Comparison of ENCODE assay signal across 15 cellular contexts in the genomic region with DNA sequence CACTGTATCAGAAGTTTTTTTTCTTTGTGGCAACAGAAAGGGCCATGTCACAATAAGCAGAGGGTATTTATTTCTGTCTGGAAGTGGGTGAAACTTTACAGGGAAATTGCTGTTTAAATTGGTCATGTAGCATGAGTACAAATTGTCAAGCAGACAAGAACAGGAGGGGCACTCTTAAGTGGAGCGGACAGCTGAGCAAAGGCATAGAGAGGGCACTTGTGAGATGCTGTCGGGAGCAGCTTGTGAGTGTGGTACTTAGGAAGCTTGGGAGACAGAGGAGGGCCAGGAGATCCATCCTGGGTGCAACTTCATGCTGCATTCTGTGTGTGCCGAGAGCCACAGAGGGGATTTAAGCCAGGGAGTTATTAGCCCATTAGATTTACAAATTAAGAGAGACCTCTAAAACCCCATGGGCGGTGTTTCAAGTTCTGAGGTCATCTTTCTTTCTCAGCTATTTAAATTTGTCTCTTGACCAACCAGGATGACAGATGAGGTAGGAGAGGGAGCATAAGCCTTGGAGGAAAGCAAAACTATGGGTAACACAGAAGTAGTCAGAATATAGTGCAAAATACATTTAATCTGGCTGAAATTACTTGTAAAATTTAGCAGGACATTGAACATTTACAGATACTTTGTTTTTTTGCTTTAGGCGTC. TPM values are rescaled to one million over a fixed set of nuclear protein-coding genes. Genes with fewer than 3 reads are reported as not detected.
A peak's percentile ranks its signal among the peaks of the same experiment; 100 is the strongest.
DNase-seq lines count a peak whose midpoint lies in the region; ATAC-seq, FAIRE-seq and TF ChIP-seq lines count a peak whose summit lies in the region.
"Had no signal": no experiment of that assay in that cellular context is flagged by ENCODE, and none has a peak within 500 bp of the region (broad histone marks: within the 10 kb centered on the region; RNA-seq: fewer than 3 reads in every experiment).

No MANE protein-coding gene starts in this region.

- FAIRE-seq in GM12892 (lab: Jason Lieb, UNC): peak; percentile 44

- H3K36me3 ChIP-seq in CD8-positive, alpha-beta T cell (ENCODE audit: insufficient read depth, low read length): no peaks in the 10 kb centered on the region
- H3K36me3 ChIP-seq: MG63 had no signal

- CTCF ChIA-PET in CD8-positive, alpha-beta T cell (lab: Charles Lee): interaction anchor here (0.8 to 2.1 kb wide), 3 partner anchors 10 to 13 kb away, joined by 3 to 5 read pairs (median 4); no protein-coding TSS in a partner anchor

- DNase-seq in CD8-positive, alpha-beta T cell: no peak
- no peak for DNase-seq in GM12892 (ENCODE audit: insufficient read length)
- DNase-seq in NCI-H524 (lab: John Stamatoyannopoulos, UW): peak; percentile 56 to 87
- no peak for DNase-seq in DMS114 treated with DMSO at 0.1 percent for 48 hours (lab: John Stamatoyannopoulos, UW; ENCODE audit: unreplicated experiment)
- DNase-seq in GDM1 (lab: John Stamatoyannopoulos, UW): no peak
- DNase-seq: activated gamma-delta T cell treated with Interleukin-2 at 50 U/mL for 16 hours; left cardiac atrium; MG63; NK-92 treated with Interleukin-12 subunit alpha and Interleukin-12 subunit beta, amount 100 ng/mL, for 24 hours; right cardiac atrium had no signal

- H3K27ac ChIP-seq in CD8-positive, alpha-beta T cell (ENCODE audit: low read depth, low read length): no peak overlapping the region
- H3K27ac ChIP-seq: C4-2B, SK-N-MC had no signal

- no peaks in the 10 kb centered on the region for H3K27me3 ChIP-seq in CD8-positive, alpha-beta T cell (ENCODE audit: insufficient read depth, low read length)
- H3K27me3 ChIP-seq: MG63 had no signal

- no peak for TF ChIP-seq CTCF in CD8-positive, alpha-beta T cell (IDR thresholded peaks at IDR 0.05)
- TF ChIP-seq CTCF in brain (conservative IDR thresholded peaks at IDR 0.05): no peak

- POLR2A ChIA-PET in CD8-positive, alpha-beta T cell (lab: Charles Lee): interaction anchor here (0.6 to 7.1 kb wide), 3 partner anchors 9 to 32 kb away, joined by 3 to 52 read pairs (median 3); no protein-coding TSS in a partner anchor

- H3K4me1 ChIP-seq in CD8-positive, alpha-beta T cell (ENCODE audit: insufficient read depth, low read length): peaks cover 99% of the 10 kb centered on the region

- H3K36me3 Mint-ChIP-seq in CD8-positive, alpha-beta T cell: peaks cover 20% of the 10 kb centered on the region
- H3K36me3 Mint-ChIP-seq in brain: no peaks in the 10 kb centered on the region

- H3K27me3 Mint-ChIP-seq in CD8-positive, alpha-beta T cell (ENCODE audit: low read depth): no peaks in the 10 kb centered on the region
- H3K27me3 Mint-ChIP-seq in brain: no peaks in the 10 kb centered on the region

- no peak overlapping the region for H3K4me3 ChIP-seq in CD8-positive, alpha-beta T cell (ENCODE audit: low read depth, low read length)
- H3K4me3 ChIP-seq: MG63, SK-N-MC had no signal

- intact Hi-C loops in CD8-positive, alpha-beta T cell (cut with DNase I, micrococcal nuclease): no loop called here

- peaks cover 97% of the 10 kb centered on the region for H3K4me1 Mint-ChIP-seq in CD8-positive, alpha-beta T cell (ENCODE audit: low read depth)
- H3K4me1 Mint-ChIP-seq in brain: peaks cover 86% of the 10 kb centered on the region

- ATAC-seq in CD8-positive, alpha-beta T cell: no peak
- no peak for ATAC-seq in HG02798 (IDR thresholded peaks at IDR 0.05; ENCODE audit: poor library complexity, unreplicated experiment)
- ATAC-seq: activated CD4-positive, CD25-positive, alpha-beta regulatory T cell treated with anti-CD3 and anti-CD28 coated beads, Interleukin-2, amount 50 U/mL, for 24 hours; left cardiac atrium; right cardiac atrium had no signal

- H3K27ac Mint-ChIP-seq in CD8-positive, alpha-beta T cell: peak overlapping the region; percentile 90
- peak overlapping the region in 4 of 5 experiments; percentile 1 to 60 (median 26) for H3K27ac Mint-ChIP-seq in brain

- H3K4me3 Mint-ChIP-seq in CD8-positive, alpha-beta T cell: peak overlapping the region; percentile 10
- peak overlapping the region in 1 of 5 experiments; percentile 11 for H3K4me3 Mint-ChIP-seq in brain

- no peak for TF ChIP-seq POLR2A in GM12892 (IDR thresholded peaks at IDR 0.05; ENCODE audit: low read depth, low read length)

- H3K9me3 ChIP-seq in CD8-positive, alpha-beta T cell (ENCODE audit: low read length): no peaks in the 10 kb centered on the region
- H3K9me3 ChIP-seq: MG63 had no signal

- H3K9me3 Mint-ChIP-seq in CD8-positive, alpha-beta T cell: no peaks in the 10 kb centered on the region
- H3K9me3 Mint-ChIP-seq in brain: no peaks in the 10 kb centered on the region

RNA-seq across cellular contexts. Expression of a gene that starts 30.4 kb away (rescaled TPM):
- total RNA-seq in CD8-positive, alpha-beta T cell: 10 to 100 TPM; 60.3 to 67.5 TPM
- 22.2 TPM for polyA plus RNA-seq in GM12892 (2012; ENCODE audit: missing spikeins)
- polyA plus RNA-seq in brain (ENCODE audit: insufficient read depth, low read depth, low replicate concordance): 11.1 TPM

Comparison
In these comparisons a context has a peak if more than half of its experiments do, and no peak if none do; other contexts are left out.
1. DNase-seq: peak in NCI-H524 (2 of 2); none in CD8-positive, alpha-beta T cell (0 of 7), GM12892 (single experiment), DMS114 treated with DMSO at 0.1 percent for 48 hours (single experiment) and GDM1 (single experiment).